In genomic region chr1:248873993-248874671, GRCh38 we compare ENCODE assay signal across 8 cellular contexts. TPM values are rescaled to one million over a fixed set of nuclear protein-coding genes. Genes with fewer than 3 reads are reported as not detected.
DNase-seq lines count a peak whose midpoint lies in the region; ATAC-seq and TF ChIP-seq lines count a peak whose summit lies in the region.

No MANE protein-coding gene starts in this region.

- POLR2A ChIA-PET in activated CD8-positive, alpha-beta T cell treated with anti-CD3 and anti-CD28 coated beads for 36 hours (lab: Charles Lee): interaction anchor here (0.6 to 2.5 kb wide), 7 partner anchors 9 to 41 kb away, joined by 3 to 11 read pairs (median 4); partner anchors contain the start of genes ZNF672 and ZNF692

- peaks cover 4% of the 10 kb centered on the region for H3K4me1 ChIP-seq in mesodermal cell (ENCODE audit: control insufficient read depth, insufficient read depth, low read length, poor library complexity, severe bottlenecking)

- peaks cover 6% of the 10 kb centered on the region for H3K36me3 Mint-ChIP-seq in activated CD8-positive, alpha-beta T cell treated with anti-CD3 and anti-CD28 coated beads for 36 hours (ENCODE audit: low read depth)

- H3K4me3 ChIP-seq in AG10803 (ENCODE audit: low read length) (peak overlapping the region; percentile 83), mesodermal cell (ENCODE audit: extremely low read depth, insufficient read depth, low read length, poor library complexity, severe bottlenecking) (peak overlapping the region; percentile 80)

- DNase-seq in AG10803 (ENCODE audit: low read depth) (no peak), NCI-H82 (lab: John Stamatoyannopoulos, UW) (peak; percentile 98)
- peak; percentile 86 for DNase-seq in activated CD8-positive, alpha-beta T cell treated with anti-CD3 and anti-CD28 coated beads for 36 hours
- peak; percentile 65 for DNase-seq in effector CD8-positive, alpha-beta T cell (lab: John Stamatoyannopoulos, UW)
- DNase-seq in stimulated activated CD8-positive, alpha-beta memory T cell treated with anti-CD3 and anti-CD28 coated beads, Interleukin-12 subunit alpha, Interleukin-12 subunit beta, amount 100 ng/mL, for 4 hours (ENCODE audit: low read depth): peak; percentile 71

- peak overlapping the region; percentile 97 for H3K27ac ChIP-seq in mesodermal cell (ENCODE audit: low read depth, low read length, severe bottlenecking)

- ATAC-seq in GM19438 (IDR thresholded peaks at IDR 0.05; ENCODE audit: low read depth, unreplicated experiment): peak; percentile 62
- peak; percentile 53 for ATAC-seq in HG03558 (IDR thresholded peaks at IDR 0.05; ENCODE audit: extremely low read depth, unreplicated experiment)
- peak; percentile 59 for ATAC-seq in activated CD8-positive, alpha-beta T cell treated with anti-CD3 and anti-CD28 coated beads for 36 hours

- intact Hi-C loops in activated CD8-positive, alpha-beta T cell treated with anti-CD3 and anti-CD28 coated beads for 36 hours (cut with micrococcal nuclease): no loop called here

- peak overlapping the region; percentile 90 for H3K4me3 Mint-ChIP-seq in activated CD8-positive, alpha-beta T cell treated with anti-CD3 and anti-CD28 coated beads for 36 hours

- no peaks in the 10 kb centered on the region for H3K36me3 ChIP-seq in mesodermal cell (ENCODE audit: control insufficient read depth, insufficient read depth, low read length)

- no peak for TF ChIP-seq CTCF in AG10803 (conservative IDR thresholded peaks at IDR 0.05; ENCODE audit: low read length)
- no peak for TF ChIP-seq CTCF in activated CD8-positive, alpha-beta T cell treated with anti-CD3 and anti-CD28 coated beads for 36 hours (IDR thresholded peaks at IDR 0.05)

- H3K9me3 ChIP-seq in mesodermal cell (ENCODE audit: control insufficient read depth, low read length): no peaks in the 10 kb centered on the region

- CTCF ChIA-PET in activated CD8-positive, alpha-beta T cell treated with anti-CD3 and anti-CD28 coated beads for 36 hours (lab: Charles Lee): interaction anchor here (1.0 to 2.4 kb wide), 7 partner anchors 12 to 48 kb away, joined by 3 to 14 read pairs (median 6); partner anchors contain the start of genes SH3BP5L and ZNF692

- WGBS in mesodermal cell (ENCODE audit: insufficient coverage in 2 of 2), 2 experiments: 6 to 13% methylated on average over 20 of the region's 24 CpGs

- peaks cover 19% of the 10 kb centered on the region for H3K4me1 Mint-ChIP-seq in activated CD8-positive, alpha-beta T cell treated with anti-CD3 and anti-CD28 coated beads for 36 hours (ENCODE audit: low read depth)

- H3K27me3 Mint-ChIP-seq in activated CD8-positive, alpha-beta T cell treated with anti-CD3 and anti-CD28 coated beads for 36 hours: peaks cover 4% of the 10 kb centered on the region

- peak overlapping the region; percentile 95 for H3K27ac Mint-ChIP-seq in activated CD8-positive, alpha-beta T cell treated with anti-CD3 and anti-CD28 coated beads for 36 hours

- no peaks in the 10 kb centered on the region for H3K9me3 Mint-ChIP-seq in activated CD8-positive, alpha-beta T cell treated with anti-CD3 and anti-CD28 coated beads for 36 hours

RNA-seq across cellular contexts. Expression of gene ZNF692, which starts 15.2 kb away (rescaled TPM):
- total RNA-seq in activated CD8-positive, alpha-beta T cell treated with anti-CD3 and anti-CD28 coated beads for 36 hours: 10 to 100 TPM; 80.8 to 85.6 TPM
- 45.1 TPM for polyA plus RNA-seq in mesodermal cell (2013, experiment 1 of 2)
- 39.3 TPM for polyA plus RNA-seq in mesodermal cell (2013, experiment 2 of 2)

RNA-seq across cellular contexts. Expression of gene PGBD2, which starts 31.9 kb away (rescaled TPM):
- 1 to 10 TPM; 3.2 to 3.4 TPM for total RNA-seq in activated CD8-positive, alpha-beta T cell treated with anti-CD3 and anti-CD28 coated beads for 36 hours
- polyA plus RNA-seq in mesodermal cell (2013, experiment 1 of 2): 3.2 TPM
- polyA plus RNA-seq in mesodermal cell (2013, experiment 2 of 2): 2.9 TPM

RNA-seq across cellular contexts. Expression of gene ZNF672, which starts 36.1 kb away (rescaled TPM):
- total RNA-seq in activated CD8-positive, alpha-beta T cell treated with anti-CD3 and anti-CD28 coated beads for 36 hours: 10 to 100 TPM; 43.8 to 45.1 TPM
- polyA plus RNA-seq in mesodermal cell (2013, experiment 1 of 2): 32.1 TPM
- 27.8 TPM for polyA plus RNA-seq in mesodermal cell (2013, experiment 2 of 2)

RNA-seq across cellular contexts. Expression of gene SH3BP5L, which starts 48.4 kb away (rescaled TPM):
- total RNA-seq in activated CD8-positive, alpha-beta T cell treated with anti-CD3 and anti-CD28 coated beads for 36 hours: 10 to 100 TPM; 16.2 to 18.3 TPM
- 22.4 TPM for polyA plus RNA-seq in mesodermal cell (2013, experiment 1 of 2)
- polyA plus RNA-seq in mesodermal cell (2013, experiment 2 of 2): 18.5 TPM
